ENCODE assay signal across 25 cellular contexts in the genomic region with DNA sequence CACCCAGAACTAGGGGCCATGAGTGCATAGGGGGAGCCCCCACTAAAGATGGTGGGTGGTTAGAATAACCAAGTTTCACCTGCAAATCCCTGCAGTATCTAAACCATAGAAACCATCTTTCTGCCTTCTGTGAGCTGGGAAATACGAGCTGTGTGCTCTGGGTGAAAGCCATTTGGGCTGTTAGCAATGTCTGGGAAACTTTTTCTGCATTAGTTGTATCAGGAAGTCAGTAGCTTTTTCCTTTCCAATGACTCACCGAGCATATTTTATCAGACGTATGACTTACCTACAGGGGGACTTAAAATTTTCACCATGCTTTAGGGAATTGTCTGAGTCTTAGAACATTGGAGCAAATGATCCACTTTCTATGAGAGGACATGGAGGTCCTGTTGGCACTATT.
"Had no signal": no experiment of that assay in that cellular context is flagged by ENCODE, and none has a peak within 500 bp of the region (broad histone marks: within the 10 kb centered on the region; RNA-seq: fewer than 3 reads in every experiment).

No MANE protein-coding gene starts in this region.

- FAIRE-seq: K562, RCC 7860 had no signal

- H3K4me3 Mint-ChIP-seq: activated CD4-positive, alpha-beta T cell treated with anti-CD3 and anti-CD28 coated beads, Interleukin-2, amount 10 ng/mL, durations not matched to agents 24 days and 14 days; activated CD8-positive, alpha-beta memory T cell treated with anti-CD3 and anti-CD28 coated beads, Interleukin-2, amount 10 ng/mL, durations not matched to agents 7 days and 5 days; activated naive CD8-positive, alpha-beta T cell treated with anti-CD3 and anti-CD28 coated beads, Interleukin-2, amount 50 U/mL, for 24 hours; activated T-cell treated with anti-CD3 and anti-CD28 coated beads, Interleukin-2, amount 50 U/mL, for 24 hours; T-helper 1 cell treated with Interleukin-12 subunit alpha and Interleukin-12 subunit beta and Interleukin-4 antibody, amounts not matched to agents 30 μg/mL and 1 μg/mL, for 36 hours; WTC11 had no signal

- H3K9me3 Mint-ChIP-seq: activated CD4-positive, alpha-beta T cell treated with anti-CD3 and anti-CD28 coated beads, Interleukin-2, amount 10 ng/mL, durations not matched to agents 24 days and 14 days; activated T-cell treated with anti-CD3 and anti-CD28 coated beads, Interleukin-2, amount 50 U/mL, for 24 hours; T-helper 1 cell treated with Interleukin-12 subunit alpha and Interleukin-12 subunit beta and Interleukin-4 antibody, amounts not matched to agents 30 μg/mL and 1 μg/mL, for 36 hours had no signal

- DNase-seq: activated CD4-positive, alpha-beta T cell treated with anti-CD3 and anti-CD28 coated beads, Interleukin-2, amount 10 ng/mL, durations not matched to agents 24 days and 14 days; activated CD4-positive, alpha-beta T cell treated with anti-CD3 and anti-CD28 coated beads, Interleukin-2, amount 50 U/mL, for 48 hours; activated CD4-positive, CD25-positive, alpha-beta regulatory T cell treated with anti-CD3 and anti-CD28 coated beads, Interleukin-2, amount 50 U/mL, for 72 hours; activated CD8-positive, alpha-beta memory T cell treated with anti-CD3 and anti-CD28 coated beads, Interleukin-2, amount 10 ng/mL, durations not matched to agents 7 days and 5 days; activated effector memory CD4-positive, alpha-beta T cell treated with anti-CD3 and anti-CD28 coated beads, Interleukin-2, amount 50 U/mL, for 16 hours; activated naive CD4-positive, alpha-beta T cell treated with Interleukin-2 at 50 U/mL for 16 hours; activated naive CD8-positive, alpha-beta T cell treated with anti-CD3 and anti-CD28 coated beads, Interleukin-2, amount 50 U/mL, for 24 hours; activated T-cell treated with anti-CD3 and anti-CD28 coated beads, Interleukin-2, amount 50 U/mL, for 24 hours; amniotic stem cell; caudate nucleus; Karpas-422; NCI-H1048; NCI-H146; NCI-H187 treated with DMSO at 0.1 percent for 48 hours; NCI-H2081 treated with DMSO at 0.1 percent for 48 hours; NCI-H446; NCI-H524; PC-3; SHP77 treated with DMSO at 0.1 percent for 48 hours had no signal

- H3K27ac ChIP-seq: ascending aorta had no signal

- H3K4me1 Mint-ChIP-seq: activated CD4-positive, alpha-beta T cell treated with anti-CD3 and anti-CD28 coated beads, Interleukin-2, amount 10 ng/mL, durations not matched to agents 24 days and 14 days; activated CD8-positive, alpha-beta memory T cell treated with anti-CD3 and anti-CD28 coated beads, Interleukin-2, amount 10 ng/mL, durations not matched to agents 7 days and 5 days; activated naive CD8-positive, alpha-beta T cell treated with anti-CD3 and anti-CD28 coated beads, Interleukin-2, amount 50 U/mL, for 24 hours; WTC11 had no signal

- H3K36me3 Mint-ChIP-seq: activated CD8-positive, alpha-beta memory T cell treated with anti-CD3 and anti-CD28 coated beads, Interleukin-2, amount 10 ng/mL, durations not matched to agents 7 days and 5 days; activated naive CD4-positive, alpha-beta T cell treated with anti-CD3 and anti-CD28 coated beads, Interleukin-2, amount 50 U/mL, for 72 hours; WTC11 had no signal

- H3K9me3 ChIP-seq: ascending aorta had no signal

- H3K4me1 ChIP-seq: ascending aorta had no signal

- H3K36me3 ChIP-seq: ascending aorta had no signal

- H3K27me3 ChIP-seq: ascending aorta had no signal

- H3K27me3 Mint-ChIP-seq: activated CD4-positive, alpha-beta T cell treated with anti-CD3 and anti-CD28 coated beads, Interleukin-2, amount 10 ng/mL, durations not matched to agents 24 days and 14 days; activated CD8-positive, alpha-beta memory T cell treated with anti-CD3 and anti-CD28 coated beads, Interleukin-2, amount 10 ng/mL, durations not matched to agents 7 days and 5 days had no signal

- H3K4me3 ChIP-seq: ascending aorta, K562 had no signal

- H3K27ac Mint-ChIP-seq: activated CD4-positive, alpha-beta T cell treated with anti-CD3 and anti-CD28 coated beads, Interleukin-2, amount 10 ng/mL, durations not matched to agents 24 days and 14 days; activated CD8-positive, alpha-beta memory T cell treated with anti-CD3 and anti-CD28 coated beads, Interleukin-2, amount 10 ng/mL, durations not matched to agents 7 days and 5 days; activated naive CD4-positive, alpha-beta T cell treated with anti-CD3 and anti-CD28 coated beads, Interleukin-2, amount 50 U/mL, for 72 hours; activated naive CD8-positive, alpha-beta T cell treated with anti-CD3 and anti-CD28 coated beads, Interleukin-2, amount 50 U/mL, for 24 hours; activated T-cell treated with anti-CD3 and anti-CD28 coated beads, Interleukin-2, amount 50 U/mL, for 24 hours; T-helper 1 cell treated with Interleukin-12 subunit alpha and Interleukin-12 subunit beta and Interleukin-4 antibody, amounts not matched to agents 30 μg/mL and 1 μg/mL, for 36 hours; WTC11 had no signal
